ENCODE assay signal across 30 cellular contexts in genomic region chr21:28750565-28750964, GRCh38.
"Had no signal": no experiment of that assay in that cellular context is flagged by ENCODE, and none has a peak within 500 bp of the region (broad histone marks: within the 10 kb centered on the region; RNA-seq: fewer than 3 reads in every experiment).

No MANE protein-coding gene starts in this region.

- H3K36me3 ChIP-seq: lower lobe of right lung, neural progenitor cell, neutrophil, stomach, suprapubic skin, thoracic aorta, tibial artery, upper lobe of right lung had no signal

- H3K4me1 Mint-ChIP-seq: nephron progenitor cell; stimulated activated naive B cell treated with anti-CD40 and anti-IgM and Interleukin-4, amounts not matched to agents 10 μg/mL and 1 μg/mL and 100 μg/mL, for 72 hours had no signal

- FAIRE-seq: islet of Langerhans, kidney, urothelium cell line had no signal

- H3K4me3 ChIP-seq: lower lobe of right lung, neural progenitor cell, psoas muscle, skin epidermis, stomach, suprapubic skin, thoracic aorta, tibial artery, upper lobe of right lung had no signal

- H3K27ac ChIP-seq: lower lobe of right lung, neural progenitor cell, neutrophil, parathyroid adenoma, psoas muscle, skin epidermis, suprapubic skin, upper lobe of right lung had no signal

- ATAC-seq: left colon; left ventricle myocardium superior; lower lobe of right lung; natural killer cell; psoas muscle; sciatic nerve; stimulated activated naive B cell treated with anti-CD40 and anti-IgM and Interleukin-4, amounts not matched to agents 10 μg/mL and 1 μg/mL and 100 μg/mL, for 72 hours; stimulated activated naive CD8-positive, alpha-beta T cell treated with anti-CD3 and anti-CD28 coated beads, Interleukin-15, Interleukin-2, amounts not matched to agents 100 U/mL and 50 U/mL, for 24 hours; upper lobe of right lung had no signal

- H3K79me2 ChIP-seq: parathyroid adenoma had no signal

- DNase-seq: hypothalamus; immature natural killer cell; kidney; left colon; left ventricle myocardium superior; lower lobe of right lung; mammary epithelial cell; mesenchymal stem cell; natural killer cell; nephron progenitor cell; occipital lobe; psoas muscle; stimulated activated CD4-positive, alpha-beta T cell treated with anti-CD3 and anti-CD28 coated beads, Interleukin-12 subunit alpha, Interleukin-12 subunit beta, amount 100 ng/mL, for 4 hours; stimulated activated CD4-positive, alpha-beta T cell treated with anti-CD3 and anti-CD28 coated beads, Interleukin-15, amount 100 ng/mL, for 24 hours; stimulated activated CD4-positive, alpha-beta T cell treated with anti-CD3 and anti-CD28 coated beads, Interleukin-2, amount 100 ng/mL, for 24 hours; stimulated activated CD4-positive, alpha-beta T cell treated with anti-CD3 and anti-CD28 coated beads, Interleukin-4, amount 100 ng/mL, for 1 hour; stimulated activated naive B cell treated with anti-CD40 and anti-IgM and Interleukin-4, amounts not matched to agents 10 μg/mL and 1 μg/mL and 100 μg/mL, for 72 hours; stimulated activated naive CD8-positive, alpha-beta T cell treated with anti-CD3 and anti-CD28 coated beads, Interleukin-15, Interleukin-2, amounts not matched to agents 100 U/mL and 50 U/mL, for 24 hours; stomach; tibial artery; upper lobe of right lung had no signal

- H3K27ac Mint-ChIP-seq: natural killer cell; nephron progenitor cell; neural progenitor cell; stimulated activated naive B cell treated with anti-CD40 and anti-IgM and Interleukin-4, amounts not matched to agents 10 μg/mL and 1 μg/mL and 100 μg/mL, for 72 hours had no signal

- H3K9me3 ChIP-seq: lower lobe of right lung, neutrophil, psoas muscle, stomach, suprapubic skin, thoracic aorta, tibial artery, upper lobe of right lung had no signal

- H3K4me2 ChIP-seq: neural progenitor cell had no signal

- H3K4me3 Mint-ChIP-seq: immature natural killer cell; natural killer cell; nephron progenitor cell; neural progenitor cell; stimulated activated naive B cell treated with anti-CD40 and anti-IgM and Interleukin-4, amounts not matched to agents 10 μg/mL and 1 μg/mL and 100 μg/mL, for 72 hours had no signal

- H3K27me3 Mint-ChIP-seq: stimulated activated naive B cell treated with anti-CD40 and anti-IgM and Interleukin-4, amounts not matched to agents 10 μg/mL and 1 μg/mL and 100 μg/mL, for 72 hours had no signal

- H3K36me3 Mint-ChIP-seq: natural killer cell; neural progenitor cell; stimulated activated naive B cell treated with anti-CD40 and anti-IgM and Interleukin-4, amounts not matched to agents 10 μg/mL and 1 μg/mL and 100 μg/mL, for 72 hours had no signal

- H2AFZ ChIP-seq: neural progenitor cell, parathyroid adenoma had no signal

- H3K9ac ChIP-seq: neural progenitor cell, parathyroid adenoma had no signal

- H3K27me3 ChIP-seq: neural progenitor cell, neutrophil, stomach, suprapubic skin, tibial artery, upper lobe of right lung had no signal

- H3K4me1 ChIP-seq: neural progenitor cell, parathyroid adenoma had no signal

- H3K9me3 Mint-ChIP-seq: immature natural killer cell; natural killer cell; nephron progenitor cell; stimulated activated naive B cell treated with anti-CD40 and anti-IgM and Interleukin-4, amounts not matched to agents 10 μg/mL and 1 μg/mL and 100 μg/mL, for 72 hours had no signal
